Comparison of ENCODE assay signal across 12 cellular contexts in genomic region chr10:37314862-37315261, GRCh38.
DNase-seq lines count a peak whose midpoint lies in the region; TF ChIP-seq lines count a peak whose summit lies in the region.
"Had no signal": no experiment of that assay in that cellular context is flagged by ENCODE, and none has a peak within 500 bp of the region (broad histone marks: within the 10 kb centered on the region; RNA-seq: fewer than 3 reads in every experiment).

No MANE protein-coding gene starts in this region.

- H3K4me3 ChIP-seq in epithelial cell of esophagus (ENCODE audit: low read length) (no peak overlapping the region), hepatocyte (no peak overlapping the region)
- H3K4me3 ChIP-seq: BLaER1, HAP-1 had no signal

- POLR2A ChIA-PET in RWPE1 (lab: Yijun Ruan, JAX; ENCODE audit: low non-redundant PET) = no interaction called here

- no peaks in the 10 kb centered on the region for H3K79me2 ChIP-seq in hepatocyte

- no peak overlapping the region for H2AFZ ChIP-seq in hepatocyte

- no peaks in the 10 kb centered on the region for H3K9me2 ChIP-seq in hepatocyte (replicated peaks; ENCODE audit: insufficient read depth)

- H3K27ac ChIP-seq in RWPE1 = no peak overlapping the region
- no peak overlapping the region for H3K27ac ChIP-seq in hepatocyte
- H3K27ac ChIP-seq: BLaER1 had no signal

- no peaks in the 10 kb centered on the region for H3K4me1 ChIP-seq in hepatocyte (ENCODE audit: insufficient read depth)
- H3K4me1 ChIP-seq: BLaER1, HAP-1 had no signal

- H4K20me1 ChIP-seq in hepatocyte (ENCODE audit: insufficient read depth, poor library complexity, severe bottlenecking) = no peaks in the 10 kb centered on the region
- H4K20me1 ChIP-seq: BLaER1 had no signal

- WGBS in hepatocyte (ENCODE audit: low lambda C conversion rate, missing lambda C conversion rate) = 18% methylated on average over 1 of the region's 1 CpG

- DNase-seq in HT1080 (ENCODE audit: low read depth) (peak; percentile 21), RWPE1 (ENCODE audit: low spot score) (peak; percentile 52), epithelial cell of esophagus (ENCODE audit: low read depth) (peak; percentile 86), T-helper 1 cell (no peak), NCI-H2196 treated with DMSO at 0.1 percent for 48 hours (lab: John Stamatoyannopoulos, UW; ENCODE audit: unreplicated experiment) (no peak), hepatocyte (ENCODE audit: low spot score) (no peak), NCI-H2081 treated with DMSO at 0.1 percent for 48 hours (lab: John Stamatoyannopoulos, UW) (no peak)
- DNase-seq: CD4-positive, alpha-beta memory T cell; DMS79 treated with DMSO at 0.1 percent for 48 hours; GF-D8 had no signal

- TF ChIP-seq CTCF in RWPE1 (conservative IDR thresholded peaks at IDR 0.05; ENCODE audit: low read depth) (no peak), epithelial cell of esophagus (IDR thresholded peaks at IDR 0.05; ENCODE audit: insufficient read depth, low read depth, low read length, missing control alignments) (no peak), hepatocyte (IDR thresholded peaks at IDR 0.05; ENCODE audit: poor library complexity) (no peak)

- no peaks in the 10 kb centered on the region for H3K9me3 ChIP-seq in hepatocyte (ENCODE audit: low read depth)
- H3K9me3 ChIP-seq: BLaER1, HAP-1 had no signal

- no peaks in the 10 kb centered on the region for H3K36me3 ChIP-seq in hepatocyte (replicated peaks; ENCODE audit: insufficient read depth, low read depth)
- H3K36me3 ChIP-seq: BLaER1, HAP-1 had no signal

- CTCF ChIA-PET in RWPE1 (lab: Yijun Ruan, JAX) = interaction anchor here (0.6 kb wide), 1 partner anchor 576 kb away, joined by 3 read pairs; no protein-coding TSS in a partner anchor

- no peak overlapping the region for H3K4me2 ChIP-seq in hepatocyte
- H3K4me2 ChIP-seq: BLaER1 had no signal

- H3K27me3 ChIP-seq in hepatocyte = no peaks in the 10 kb centered on the region
- H3K27me3 ChIP-seq: BLaER1 had no signal

Comparison
In these comparisons a context has a peak if more than half of its experiments do, and no peak if none do; other contexts are left out.
1. DNase-seq: peak in HT1080 (single experiment), RWPE1 (single experiment) and epithelial cell of esophagus (single experiment); none in T-helper 1 cell (0 of 5), NCI-H2196 treated with DMSO at 0.1 percent for 48 hours (single experiment), hepatocyte (single experiment) and NCI-H2081 treated with DMSO at 0.1 percent for 48 hours (single experiment).